ENCODE assay signal across 9 cellular contexts in the genomic region with DNA sequence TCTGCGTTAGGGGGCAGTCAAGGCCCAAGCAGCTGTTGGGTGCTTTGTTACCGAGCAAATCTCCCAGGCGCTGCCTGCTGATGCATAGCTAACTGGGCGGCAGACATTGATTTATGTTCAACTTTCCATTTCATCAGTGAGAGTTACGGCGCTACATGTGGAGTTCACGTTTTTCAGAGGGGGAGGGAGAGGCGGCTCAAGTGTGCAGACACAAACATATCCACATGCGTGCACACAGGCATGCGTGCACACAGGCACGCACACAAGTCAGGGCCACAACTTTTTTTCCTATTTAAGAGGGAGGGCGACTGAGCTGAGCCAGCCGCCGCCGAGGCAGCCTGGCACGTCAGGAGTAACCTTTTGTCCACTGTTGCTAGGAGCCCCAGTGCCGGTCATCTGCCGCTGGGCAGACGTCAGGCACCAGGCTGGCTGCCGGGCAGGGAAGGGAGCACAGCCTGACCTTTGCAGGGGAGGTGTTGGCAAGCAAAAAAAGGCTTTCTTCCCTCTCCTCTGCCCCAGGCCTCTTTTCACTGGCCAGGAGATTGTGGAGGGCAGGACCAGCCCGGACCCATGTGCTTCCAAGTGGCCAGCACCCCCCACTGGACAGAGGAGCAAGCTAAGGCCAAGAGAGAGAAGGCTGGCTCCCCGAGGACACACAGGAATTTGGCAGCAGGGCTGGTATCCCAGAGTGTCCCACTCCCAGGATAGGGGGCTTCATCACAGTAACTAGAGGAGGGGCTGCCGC.
DNase-seq lines count a peak whose midpoint lies in the region; ATAC-seq, FAIRE-seq and TF ChIP-seq lines count a peak whose summit lies in the region.
"Had no signal": no experiment of that assay in that cellular context is flagged by ENCODE, and none has a peak within 500 bp of the region (broad histone marks: within the 10 kb centered on the region; RNA-seq: fewer than 3 reads in every experiment).

No MANE protein-coding gene starts in this region.

- no peak overlapping the region for H3K4me3 Mint-ChIP-seq in CD14-positive monocyte
- H3K4me3 Mint-ChIP-seq: central memory CD8-positive, alpha-beta T cell had no signal

- no peaks in the 10 kb centered on the region for H3K27me3 Mint-ChIP-seq in CD14-positive monocyte (ENCODE audit: low read depth in 3 of 3)
- H3K27me3 Mint-ChIP-seq: central memory CD8-positive, alpha-beta T cell had no signal

- TF ChIP-seq CTCF in AG04449 (IDR thresholded peaks at IDR 0.05; ENCODE audit: insufficient read depth, low read length, missing control alignments) (peak; percentile 83), omental fat pad (IDR thresholded peaks at IDR 0.05) (no peak), CD14-positive monocyte (IDR thresholded peaks at IDR 0.05) (no peak)

- intact Hi-C loops in CD14-positive monocyte (cut with micrococcal nuclease): no loop called here

- CTCF ChIA-PET in AG04449 (lab: Yijun Ruan, JAX): interaction anchor here (0.9 to 5.3 kb wide), 23 partner anchors 10 to 226 kb away, joined by 3 to 33 read pairs (median 4); a partner anchor contains a TSS

- no peak for FAIRE-seq in frontal cortex (lab: Jason Lieb, UNC)

- H3K4me3 ChIP-seq in AG04449 (ENCODE audit: low read depth, low read length): no peak overlapping the region; the same call in 1 of the 2 replicates

- H3K9me3 Mint-ChIP-seq in CD14-positive monocyte: no peaks in the 10 kb centered on the region
- H3K9me3 Mint-ChIP-seq: central memory CD8-positive, alpha-beta T cell had no signal

- POLR2A ChIA-PET in AG04449 (lab: Yijun Ruan, JAX): interaction anchor here (0.6 to 1.0 kb wide), 2 partner anchors 155 to 170 kb away, joined by 3 to 4 read pairs; no protein-coding TSS in a partner anchor

- DNase-seq in AG04449 (ENCODE audit: low read depth, low spot score): no peak
- DNase-seq in HK-2 (ENCODE audit: unreplicated experiment): peak; percentile 84
- DNase-seq in frontal cortex (ENCODE audit: low spot score in 2 of 2): peak; percentile 65 to 72
- DNase-seq in omental fat pad (ENCODE audit: low spot score): no peak
- no peak for DNase-seq in stimulated activated CD4-positive, alpha-beta T cell treated with anti-CD3 and anti-CD28 coated beads, Interleukin-2, amount 100 ng/mL, for 24 hours
- DNase-seq in stimulated activated naive CD4-positive, alpha-beta T cell (lab: John Stamatoyannopoulos, UW): no peak
- no peak for DNase-seq in CD14-positive monocyte (ENCODE audit: low spot score)

- ATAC-seq in SK-N-SH treated with all-trans-retinoic acid at 6 μM for 48 hours: peak; percentile 65
- ATAC-seq in omental fat pad (ENCODE audit: low FRiP score): peak; percentile 76

- H3K4me1 Mint-ChIP-seq in CD14-positive monocyte: no peaks in the 10 kb centered on the region

- H3K27ac Mint-ChIP-seq in CD14-positive monocyte: peak overlapping the region in 2 of 7 donors; percentile 11 to 21

- H3K36me3 Mint-ChIP-seq in CD14-positive monocyte: peaks cover 9 to 11% of the 10 kb centered on the region in 2 donors

TF ChIP-seq in SK-N-SH treated with all-trans-retinoic acid at 6 μM for 48 hours, 23 proteins besides CTCF, POLR2A, EP300 and RAD21:
- TF ChIP-seq, protein P1, sequence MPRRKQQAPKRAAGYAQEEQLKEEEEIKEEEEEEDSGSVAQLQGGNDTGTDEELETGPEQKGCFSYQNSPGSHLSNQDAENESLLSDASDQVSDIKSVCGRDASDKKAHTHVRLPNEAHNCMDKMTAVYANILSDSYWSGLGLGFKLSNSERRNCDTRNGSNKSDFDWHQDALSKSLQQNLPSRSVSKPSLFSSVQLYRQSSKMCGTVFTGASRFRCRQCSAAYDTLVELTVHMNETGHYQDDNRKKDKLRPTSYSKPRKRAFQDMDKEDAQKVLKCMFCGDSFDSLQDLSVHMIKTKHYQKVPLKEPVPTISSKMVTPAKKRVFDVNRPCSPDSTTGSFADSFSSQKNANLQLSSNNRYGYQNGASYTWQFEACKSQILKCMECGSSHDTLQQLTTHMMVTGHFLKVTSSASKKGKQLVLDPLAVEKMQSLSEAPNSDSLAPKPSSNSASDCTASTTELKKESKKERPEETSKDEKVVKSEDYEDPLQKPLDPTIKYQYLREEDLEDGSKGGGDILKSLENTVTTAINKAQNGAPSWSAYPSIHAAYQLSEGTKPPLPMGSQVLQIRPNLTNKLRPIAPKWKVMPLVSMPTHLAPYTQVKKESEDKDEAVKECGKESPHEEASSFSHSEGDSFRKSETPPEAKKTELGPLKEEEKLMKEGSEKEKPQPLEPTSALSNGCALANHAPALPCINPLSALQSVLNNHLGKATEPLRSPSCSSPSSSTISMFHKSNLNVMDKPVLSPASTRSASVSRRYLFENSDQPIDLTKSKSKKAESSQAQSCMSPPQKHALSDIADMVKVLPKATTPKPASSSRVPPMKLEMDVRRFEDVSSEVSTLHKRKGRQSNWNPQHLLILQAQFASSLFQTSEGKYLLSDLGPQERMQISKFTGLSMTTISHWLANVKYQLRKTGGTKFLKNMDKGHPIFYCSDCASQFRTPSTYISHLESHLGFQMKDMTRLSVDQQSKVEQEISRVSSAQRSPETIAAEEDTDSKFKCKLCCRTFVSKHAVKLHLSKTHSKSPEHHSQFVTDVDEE (CRISPR knock-in tag; IDR thresholded peaks at IDR 0.05): peak; percentile 54; the same call in 1 of the 2 replicates
- TF ChIP-seq ZFP3 (CRISPR knock-in tag; IDR thresholded peaks at IDR 0.05): no peak

Comparison
In these comparisons a context has a peak if more than half of its experiments do, and no peak if none do; other contexts are left out.
1. DNase-seq: peak in HK-2 (single experiment) and frontal cortex (2 of 2); none in AG04449 (single experiment), omental fat pad (single experiment), stimulated activated CD4-positive, alpha-beta T cell treated with anti-CD3 and anti-CD28 coated beads, Interleukin-2, amount 100 ng/mL, for 24 hours (0 of 2), stimulated activated naive CD4-positive, alpha-beta T cell (0 of 6) and CD14-positive monocyte (single experiment).